Comparison of ENCODE assay signal across 9 cellular contexts in genomic region chr4:122328893-122329292, GRCh38. TPM values are rescaled to one million over a fixed set of nuclear protein-coding genes. Genes with fewer than 3 reads are reported as not detected.
"Had no signal": no experiment of that assay in that cellular context is flagged by ENCODE, and none has a peak within 500 bp of the region (broad histone marks: within the 10 kb centered on the region; RNA-seq: fewer than 3 reads in every experiment).

No MANE protein-coding gene starts in this region.

- DNase-seq: Karpas-422, KBM-7, KG1 had no signal

- H3K27me3 Mint-ChIP-seq: IgD-negative memory B cell had no signal

- H3K4me2 ChIP-seq: KMS-11 had no signal

- H3K27ac Mint-ChIP-seq: IgD-negative memory B cell had no signal

- FAIRE-seq: HTR-8/SVneo had no signal

- H3K4me3 Mint-ChIP-seq: IgD-negative memory B cell had no signal

- H3K9me3 Mint-ChIP-seq: IgD-negative memory B cell had no signal

- H3K9ac ChIP-seq: KMS-11 had no signal

- H3K27ac ChIP-seq: HL-60, KMS-11 had no signal

RNA-seq across cellular contexts. Expression of gene ADAD1, which starts 49.9 kb away (rescaled TPM):
- total RNA-seq: HT-29, HT1080 had no signal
- polyA plus RNA-seq: IgD-negative memory B cell had no signal
